In the genomic region with DNA sequence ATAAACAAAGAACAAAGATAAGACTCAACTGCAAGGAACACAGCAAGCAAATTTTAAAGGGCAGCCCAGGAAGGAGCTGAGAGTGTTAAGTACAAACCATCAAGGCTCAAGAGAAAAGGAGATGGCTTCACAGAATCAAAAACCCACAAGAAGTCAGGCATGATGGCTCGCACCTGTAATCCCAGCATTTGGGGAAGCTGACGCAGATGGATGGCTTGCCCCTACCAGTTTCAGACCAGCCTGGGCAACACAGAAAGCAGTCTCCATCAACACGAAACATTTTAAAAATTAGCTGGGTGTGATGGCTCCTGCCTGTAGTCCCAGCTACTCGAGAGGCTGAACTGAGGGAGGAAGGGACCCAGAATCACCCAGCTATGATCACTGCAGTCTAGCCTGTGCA, we compare ENCODE assay signal across 18 cellular contexts. TPM values are rescaled to one million over a fixed set of nuclear protein-coding genes. Genes with fewer than 3 reads are reported as not detected.
A peak's percentile ranks its signal among the peaks of the same experiment; 100 is the strongest.
DNase-seq lines count a peak whose midpoint lies in the region; ATAC-seq and TF ChIP-seq lines count a peak whose summit lies in the region.
"Had no signal": no experiment of that assay in that cellular context is flagged by ENCODE, and none has a peak within 500 bp of the region (broad histone marks: within the 10 kb centered on the region; RNA-seq: fewer than 3 reads in every experiment).

No MANE protein-coding gene starts in this region.

- POLR2A ChIA-PET in A673 (lab: Charles Lee; ENCODE audit: low non-redundant PET), result no interaction called here

- ATAC-seq in left cardiac atrium, result no peak
- ATAC-seq in activated T-helper 17 cell treated with anti-CD3 and anti-CD28 coated beads, Interleukin-2, amount 50 U/mL, for 72 hours (replicated peaks), result no peak
- peak; percentile 97 for ATAC-seq in memory B cell (ENCODE audit: low read depth)
- ATAC-seq in GM19395 (IDR thresholded peaks at IDR 0.05; ENCODE audit: unreplicated experiment), result no peak
- ATAC-seq: gastroesophageal sphincter had no signal

- H3K9me3 ChIP-seq in cardiac muscle cell (ENCODE audit: low read depth) (no peaks in the 10 kb centered on the region), A673 (ENCODE audit: low read depth, low read length, poor library complexity, severe bottlenecking) (no peaks in the 10 kb centered on the region)
- H3K9me3 ChIP-seq: adrenal gland, gastroesophageal sphincter, sigmoid colon, SJCRH30 had no signal

- peaks cover 45% of the 10 kb centered on the region for H3K4me1 Mint-ChIP-seq in activated T-helper 17 cell treated with anti-CD3 and anti-CD28 coated beads, Interleukin-2, amount 50 U/mL, for 72 hours
- H3K4me1 Mint-ChIP-seq in memory B cell, result peaks cover 53% of the 10 kb centered on the region

- no peaks in the 10 kb centered on the region for H3K9me3 Mint-ChIP-seq in activated T-helper 17 cell treated with anti-CD3 and anti-CD28 coated beads, Interleukin-2, amount 50 U/mL, for 72 hours
- peaks cover 1% of the 10 kb centered on the region for H3K9me3 Mint-ChIP-seq in memory B cell
- H3K9me3 Mint-ChIP-seq: activated CD4-positive, alpha-beta T cell treated with anti-CD3 and anti-CD28 coated beads, Interleukin-2, amount 10 ng/mL, durations not matched to agents 7 days and 5 days had no signal

- no peaks in the 10 kb centered on the region for H3K27me3 Mint-ChIP-seq in activated T-helper 17 cell treated with anti-CD3 and anti-CD28 coated beads, Interleukin-2, amount 50 U/mL, for 72 hours
- H3K27me3 Mint-ChIP-seq in memory B cell, result no peaks in the 10 kb centered on the region
- H3K27me3 Mint-ChIP-seq: activated CD4-positive, alpha-beta T cell treated with anti-CD3 and anti-CD28 coated beads, Interleukin-2, amount 10 ng/mL, durations not matched to agents 7 days and 5 days had no signal

- TF ChIP-seq CTCF in cardiac muscle cell (IDR thresholded peaks at IDR 0.05; ENCODE audit: low read depth, low read length) (no peak), A673 (conservative IDR thresholded peaks at IDR 0.05; ENCODE audit: low read depth, low read length) (no peak)

- CTCF ChIA-PET in A673 (lab: Charles Lee), result no interaction called here

- H3K27me3 ChIP-seq in cardiac muscle cell (no peaks in the 10 kb centered on the region), A673 (replicated peaks; ENCODE audit: insufficient read depth, low read depth, low read length, poor library complexity) (no peaks in the 10 kb centered on the region)
- H3K27me3 ChIP-seq: adrenal gland, gastroesophageal sphincter, sigmoid colon, SJCRH30 had no signal

- H3K4me3 ChIP-seq in cardiac muscle cell (no peak overlapping the region), A673 (ENCODE audit: low read depth, low read length, poor library complexity, severe bottlenecking) (no peak overlapping the region)
- H3K4me3 ChIP-seq: adrenal gland, gastroesophageal sphincter, sigmoid colon, SJCRH30 had no signal

- H3K27ac Mint-ChIP-seq in activated T-helper 17 cell treated with anti-CD3 and anti-CD28 coated beads, Interleukin-2, amount 50 U/mL, for 72 hours, result peak overlapping the region; percentile 18
- H3K27ac Mint-ChIP-seq in memory B cell, result peak overlapping the region; percentile 94
- H3K27ac Mint-ChIP-seq: activated CD4-positive, alpha-beta T cell treated with anti-CD3 and anti-CD28 coated beads, Interleukin-2, amount 10 ng/mL, durations not matched to agents 7 days and 5 days had no signal

- BruUV-seq in A673 (replicated peaks; lab: Mats Ljungman, UMichigan), result no TSS peak

- H3K27ac ChIP-seq in cardiac muscle cell (peak overlapping the region; percentile 27), A673 (ENCODE audit: low read depth, low read length, poor library complexity, severe bottlenecking) (no peak overlapping the region)
- H3K27ac ChIP-seq: adrenal gland, SJCRH30 had no signal

- H3K36me3 ChIP-seq in cardiac muscle cell, result no peaks in the 10 kb centered on the region
- H3K36me3 ChIP-seq in A673 (ENCODE audit: insufficient read depth, low read length, poor library complexity, severe bottlenecking), result no peaks in the 10 kb centered on the region
- H3K36me3 ChIP-seq: adrenal gland, gastroesophageal sphincter, sigmoid colon, SJCRH30 had no signal

- intact Hi-C loops in left cardiac atrium (cut with DNase I), result no loop called here
- intact Hi-C loops in A673 (cut with micrococcal nuclease; ENCODE audit: unreplicated experiment), result loop anchor here (2.0 kb wide), 1 partner anchor 20 kb away; no protein-coding TSS in a partner anchor

- H3K36me3 Mint-ChIP-seq in activated T-helper 17 cell treated with anti-CD3 and anti-CD28 coated beads, Interleukin-2, amount 50 U/mL, for 72 hours (ENCODE audit: low read depth), result no peaks in the 10 kb centered on the region
- peaks cover 8% of the 10 kb centered on the region for H3K36me3 Mint-ChIP-seq in memory B cell

- DNase-seq in cardiac muscle cell (ENCODE audit: low read depth in 1 of 2, low spot score in 1 of 2) (no peak), left cardiac atrium (no peak), memory B cell (ENCODE audit: low spot score in 2 of 2) (peak; percentile 32 to 61), superior temporal gyrus (ENCODE audit: extremely low spot score) (peak; percentile 4), A673 (ENCODE audit: low spot score) (no peak), NCI-H1417 treated with DMSO at 0.1 percent for 48 hours (lab: John Stamatoyannopoulos, UW) (no peak)
- DNase-seq: activated CD4-positive, alpha-beta T cell treated with anti-CD3 and anti-CD28 coated beads, Interleukin-2, amount 10 ng/mL, durations not matched to agents 7 days and 5 days; activated T-cell treated with anti-CD3 and anti-CD28 coated beads, Interleukin-2, amount 50 U/mL, for 48 hours; adrenal gland; Calu3; NCI-H1105 treated with DMSO at 0.1 percent for 48 hours; NCI-H226; sigmoid colon; SJCRH30; stimulated activated CD4-positive, alpha-beta T cell treated with anti-CD3 and anti-CD28 coated beads, Interleukin-4, amount 100 ng/mL, for 1 hour had no signal

- H3K4me1 ChIP-seq in cardiac muscle cell (ENCODE audit: low read depth), result peaks cover 49% of the 10 kb centered on the region
- peaks cover 20% of the 10 kb centered on the region for H3K4me1 ChIP-seq in A673 (ENCODE audit: insufficient read depth, low read length, poor library complexity, severe bottlenecking)

- H3K4me3 Mint-ChIP-seq in activated T-helper 17 cell treated with anti-CD3 and anti-CD28 coated beads, Interleukin-2, amount 50 U/mL, for 72 hours, result no peak overlapping the region
- peak overlapping the region; percentile 62 for H3K4me3 Mint-ChIP-seq in memory B cell
- H3K4me3 Mint-ChIP-seq: activated CD4-positive, alpha-beta T cell treated with anti-CD3 and anti-CD28 coated beads, Interleukin-2, amount 10 ng/mL, durations not matched to agents 7 days and 5 days had no signal

RNA-seq across cellular contexts. Expression of gene MAPK1, which starts 32.6 kb away (rescaled TPM):
- total RNA-seq in cardiac muscle cell (32.7 and 73.2 TPM in 2 replicates), left cardiac atrium (100 to 1,000 TPM in 1 of 2 donors, 10 to 100 TPM in 1; 98.3 to 104 TPM), A673 (2021) (136 and 139 TPM in 2 replicates)
- 72.1 and 92.5 TPM in 2 replicates for polyA plus RNA-seq in cardiac muscle cell
- 10 to 100 TPM; 48.6 to 70.7 TPM for total RNA-seq in activated T-helper 17 cell treated with anti-CD3 and anti-CD28 coated beads, Interleukin-2, amount 50 U/mL, for 72 hours

Comparison
In these comparisons a context has a peak if more than half of its experiments do, and no peak if none do; other contexts are left out.
1. DNase-seq: peak in memory B cell (2 of 2) and superior temporal gyrus (single experiment); none in cardiac muscle cell (0 of 2), left cardiac atrium (single experiment), A673 (single experiment) and NCI-H1417 treated with DMSO at 0.1 percent for 48 hours (single experiment).